10 cellular contexts compared by ENCODE assay signal in genomic region chrX:110251961-110252360, GRCh38.
"Had no signal": no experiment of that assay in that cellular context is flagged by ENCODE, and none has a peak within 500 bp of the region (broad histone marks: within the 10 kb centered on the region; RNA-seq: fewer than 3 reads in every experiment).

No MANE protein-coding gene starts in this region.

- DNase-seq: GM23248, GOT3, H7, H9, HCEC 1CT, HFFc6 had no signal

- H3K36me3 ChIP-seq: HAP-1 had no signal

- H3K9me3 ChIP-seq: HAP-1 had no signal

- ATAC-seq: GM23338, HCT116 had no signal

- FAIRE-seq: H54 had no signal

- H3K27ac ChIP-seq: GM23248 had no signal

- H2AFZ ChIP-seq: GM23248, GM23338 had no signal

- H3K9ac ChIP-seq: GM23248 had no signal

- H3K4me3 ChIP-seq: GM23248, GM23338, HAP-1 had no signal

- H3K4me2 ChIP-seq: GM23338 had no signal
